17 cellular contexts compared by ENCODE assay signal in genomic region chr5:150190987-150191386, GRCh38. TPM values are rescaled to one million over a fixed set of nuclear protein-coding genes. Genes with fewer than 3 reads are reported as not detected.
A peak's percentile ranks its signal among the peaks of the same experiment; 100 is the strongest.
DNase-seq lines count a peak whose midpoint lies in the region; TF ChIP-seq lines count a peak whose summit lies in the region.
"Had no signal": no experiment of that assay in that cellular context is flagged by ENCODE, and none has a peak within 500 bp of the region (broad histone marks: within the 10 kb centered on the region; RNA-seq: fewer than 3 reads in every experiment).

No MANE protein-coding gene starts in this region.

- H3K27me3 Mint-ChIP-seq in glutamatergic neuron (ENCODE audit: unreplicated experiment): peaks cover 21% of the 10 kb centered on the region

- H3K79me1 ChIP-seq in mesendoderm (ENCODE audit: low read length): no peaks in the 10 kb centered on the region

- H3K27ac ChIP-seq in HUES6 (ENCODE audit: low read depth, low read length) (no peak overlapping the region), mesendoderm (ENCODE audit: low read depth, low read length) (no peak overlapping the region)
- H3K27ac ChIP-seq: BLaER1 treated with 17β-estradiol and CSF1 and Interleukin-3, amounts not matched to agents 10 nM and 100 nM had no signal

- H3K9me3 Mint-ChIP-seq in glutamatergic neuron (ENCODE audit: unreplicated experiment): peaks cover 4% of the 10 kb centered on the region
- H3K9me3 Mint-ChIP-seq: CD4-positive, CD25-positive, alpha-beta regulatory T cell; HFFc6; IgD-negative memory B cell had no signal

- H3K36me3 Mint-ChIP-seq in glutamatergic neuron (ENCODE audit: unreplicated experiment): peaks cover 9% of the 10 kb centered on the region
- H3K36me3 Mint-ChIP-seq: CD4-positive, CD25-positive, alpha-beta regulatory T cell had no signal

- WGBS in mesendoderm (ENCODE audit: extremely low coverage, insufficient coverage, low lambda C conversion rate): no CpG with 5 or more reads among the region's 2 CpGs

- no peaks in the 10 kb centered on the region for H3K79me2 ChIP-seq in mesendoderm (ENCODE audit: control insufficient read depth, insufficient read depth, low read length)

- H3K23ac ChIP-seq in mesendoderm (ENCODE audit: low read length): no peak overlapping the region

- H3K4me1 Mint-ChIP-seq in glutamatergic neuron (ENCODE audit: low read depth, unreplicated experiment): peaks cover 3% of the 10 kb centered on the region
- H3K4me1 Mint-ChIP-seq: CD4-positive, CD25-positive, alpha-beta regulatory T cell; IgD-negative memory B cell had no signal

- no peak overlapping the region for H4K8ac ChIP-seq in mesendoderm (ENCODE audit: low read depth, low read length)

- no peak overlapping the region for H3K18ac ChIP-seq in mesendoderm (ENCODE audit: low read length)

- H3K4me3 ChIP-seq in HUES6 (ENCODE audit: low read depth, low read length) (0 out of 2 replicates have a peak overlapping the region, but pooled peaks have one; percentile 59), mesendoderm (ENCODE audit: low read length) (no peak overlapping the region)

- no peaks in the 10 kb centered on the region for H3K36me3 ChIP-seq in HUES6 (ENCODE audit: control insufficient read depth, insufficient read depth, low read length)
- no peaks in the 10 kb centered on the region for H3K36me3 ChIP-seq in mesendoderm (ENCODE audit: control insufficient read depth, insufficient read depth, low read length)
- H3K36me3 ChIP-seq: BLaER1 treated with 17β-estradiol and CSF1 and Interleukin-3, amounts not matched to agents 10 nM and 100 nM had no signal

- H3K27me3 ChIP-seq in HUES6 (ENCODE audit: control insufficient read depth, insufficient read depth, low read length): peaks cover 73% of the 10 kb centered on the region
- peaks cover 16% of the 10 kb centered on the region for H3K27me3 ChIP-seq in mesendoderm (ENCODE audit: insufficient read depth, low read length, poor library complexity)

- H3K4ac ChIP-seq in mesendoderm (ENCODE audit: low read depth, low read length): no peak overlapping the region

- no peak overlapping the region for H3K9ac ChIP-seq in HUES6 (ENCODE audit: low read length)
- no peak overlapping the region for H3K9ac ChIP-seq in mesendoderm (ENCODE audit: low read length)
- H3K9ac ChIP-seq: BLaER1 treated with 17β-estradiol and CSF1 and Interleukin-3, amounts not matched to agents 10 nM and 100 nM had no signal

- H2BK120ac ChIP-seq in mesendoderm (ENCODE audit: low read depth, low read length): no peak overlapping the region

- no peak overlapping the region for H2AK5ac ChIP-seq in mesendoderm (ENCODE audit: low read length)

- no peaks in the 10 kb centered on the region for H3K9me3 ChIP-seq in HUES6 (ENCODE audit: control insufficient read depth, insufficient read depth, low read depth, low read length)
- H3K9me3 ChIP-seq: BLaER1 treated with 17β-estradiol and CSF1 and Interleukin-3, amounts not matched to agents 10 nM and 100 nM had no signal

- H3K4me3 Mint-ChIP-seq in glutamatergic neuron (ENCODE audit: unreplicated experiment): no peak overlapping the region
- H3K4me3 Mint-ChIP-seq: CD4-positive, CD25-positive, alpha-beta regulatory T cell; HFFc6; IgD-negative memory B cell had no signal

- no peak overlapping the region for H3K4me2 ChIP-seq in mesendoderm (ENCODE audit: low read length)

- no peak overlapping the region for H2BK15ac ChIP-seq in mesendoderm (replicated peaks; ENCODE audit: low read depth)

- peak; percentile 33 for DNase-seq in ELF-1 (ENCODE audit: low read depth, low spot score)
- DNase-seq in cerebellar cortex (ENCODE audit: low spot score): peak; percentile 48
- peak; percentile 14 for DNase-seq in mesendoderm
- no peak for DNase-seq in glutamatergic neuron
- DNase-seq in ACHN: no peak
- DNase-seq in pons (ENCODE audit: low spot score): no peak
- DNase-seq in COLO668 (lab: John Stamatoyannopoulos, UW; ENCODE audit: unreplicated experiment): no peak
- DNase-seq: 8988T; Calu3; CD4-positive, CD25-positive, alpha-beta regulatory T cell; DMS 273 treated with DMSO at 0.1 percent for 48 hours; HCEC 1CT; HFFc6 had no signal

- no peak overlapping the region for H3K27ac Mint-ChIP-seq in glutamatergic neuron (ENCODE audit: unreplicated experiment)
- H3K27ac Mint-ChIP-seq: CD4-positive, CD25-positive, alpha-beta regulatory T cell; HFFc6 had no signal

- TF ChIP-seq CTCF in glutamatergic neuron (IDR thresholded peaks at IDR 0.05; ENCODE audit: partially characterized antibody, unreplicated experiment): no peak

- H3K4me1 ChIP-seq in HUES6 (ENCODE audit: control insufficient read depth, insufficient read depth, low read length) (peaks cover 23% of the 10 kb centered on the region), mesendoderm (ENCODE audit: control insufficient read depth, low read depth, low read length) (peaks cover 6% of the 10 kb centered on the region)

- H4K5ac ChIP-seq in mesendoderm (ENCODE audit: low read length): no peak overlapping the region

- in situ Hi-C loops in ACHN (cut with HindIII; ENCODE audit: low pct_ligation_motif_present, low pct_unique_long_range_greater_than_20kb, low sequenced_read_pairs): no loop called here

- H2BK5ac ChIP-seq in mesendoderm (ENCODE audit: low read length): no peak overlapping the region

- H3K56ac ChIP-seq in mesendoderm (ENCODE audit: low read length): no peak overlapping the region

RNA-seq across cellular contexts. Expression of gene SLC6A7, which starts 1.1 kb away (rescaled TPM):
- 0.01 TPM for polyA plus RNA-seq in mesendoderm (2013, experiment 1 of 2)
- polyA plus RNA-seq in mesendoderm (2013, experiment 2 of 2): 0.04 TPM
- not detected for total RNA-seq in glutamatergic neuron (ENCODE audit: unreplicated experiment)
- total RNA-seq: Calu3; CD4-positive, CD25-positive, alpha-beta regulatory T cell; H4; HFFc6 had no signal
- polyA plus RNA-seq: CD4-positive, CD25-positive, alpha-beta regulatory T cell; IgD-negative memory B cell had no signal

RNA-seq across cellular contexts. Expression of gene CDX1, which starts 24.4 kb away (rescaled TPM):
- polyA plus RNA-seq in mesendoderm (2013, experiment 1 of 2): 4.8 TPM
- 4.8 TPM for polyA plus RNA-seq in mesendoderm (2013, experiment 2 of 2)
- not detected for total RNA-seq in glutamatergic neuron (ENCODE audit: unreplicated experiment)
- total RNA-seq: Calu3; CD4-positive, CD25-positive, alpha-beta regulatory T cell; H4 had no signal
- polyA plus RNA-seq: CD4-positive, CD25-positive, alpha-beta regulatory T cell; IgD-negative memory B cell had no signal

RNA-seq across cellular contexts. Expression of gene PDGFRB, which starts 35.3 kb away (rescaled TPM):
- 15.5 TPM for polyA plus RNA-seq in mesendoderm (2013, experiment 1 of 2)
- polyA plus RNA-seq in mesendoderm (2013, experiment 2 of 2): 14.7 TPM
- 2.9 TPM for total RNA-seq in glutamatergic neuron (ENCODE audit: unreplicated experiment)
- total RNA-seq: Calu3; CD4-positive, CD25-positive, alpha-beta regulatory T cell had no signal

Comparison
In these comparisons a context has a peak if more than half of its experiments do, and no peak if none do; other contexts are left out.
1. DNase-seq: peak in ELF-1 (single experiment), cerebellar cortex (single experiment) and mesendoderm (single experiment); none in glutamatergic neuron (single experiment), ACHN (single experiment), pons (single experiment) and COLO668 (single experiment).